ENCODE assay signal across 12 cellular contexts in genomic region chr1:230495891-230496385, GRCh38.
DNase-seq lines count a peak whose midpoint lies in the region; ATAC-seq lines count a peak whose summit lies in the region.
"Had no signal": no experiment of that assay in that cellular context is flagged by ENCODE, and none has a peak within 500 bp of the region (broad histone marks: within the 10 kb centered on the region; RNA-seq: fewer than 3 reads in every experiment).

No MANE protein-coding gene starts in this region.

- peak overlapping the region; percentile 48 to 63 for H3K4me3 ChIP-seq in duodenal mucosa (ENCODE audit: low read depth in 1 of 2, low read length in 2 of 2)
- H3K4me3 ChIP-seq: MG63 had no signal

- H3K36me3 ChIP-seq in duodenal mucosa (ENCODE audit: control insufficient read depth in 1 of 2, insufficient read depth in 2 of 2, low read length in 2 of 2) = no peaks in the 10 kb centered on the region
- H3K36me3 ChIP-seq: MG63 had no signal

- peaks cover 0 to 4% of the 10 kb centered on the region in 2 donors for H3K27me3 ChIP-seq in duodenal mucosa (ENCODE audit: control insufficient read depth in 1 of 2, insufficient read depth in 2 of 2, low read length in 2 of 2)

- peak; percentile 15 for DNase-seq in stimulated activated CD4-positive, alpha-beta T cell treated with anti-CD3 and anti-CD28 coated beads, Interleukin-15, amount 100 ng/mL, for 24 hours
- no peak for DNase-seq in stimulated activated CD4-positive, alpha-beta T cell treated with anti-CD3 and anti-CD28 coated beads, Interleukin-1b, Interleukin-23, amount 100 ng/mL, for 48 hours
- DNase-seq in M059J (ENCODE audit: low read depth) (peak; percentile 46), superior temporal gyrus (ENCODE audit: extremely low spot score) (peak; percentile 49), AG08395 (ENCODE audit: low spot score) (no peak)
- DNase-seq: MG63, midbrain had no signal

- H3K27ac ChIP-seq in duodenal mucosa (ENCODE audit: low read depth, low read length) = no peak overlapping the region
- H3K27ac ChIP-seq: C4-2B had no signal

- no peak overlapping the region for H3K9ac ChIP-seq in duodenal mucosa (ENCODE audit: low read depth in 1 of 2, low read length in 2 of 2)

- ATAC-seq in GM21423 (IDR thresholded peaks at IDR 0.05; ENCODE audit: unreplicated experiment) (no peak), HG03432 (IDR thresholded peaks at IDR 0.05; ENCODE audit: unreplicated experiment) (no peak)
- ATAC-seq: activated naive CD4-positive, alpha-beta T cell treated with anti-CD3 and anti-CD28 coated beads, Interleukin-2, amount 50 U/mL, for 72 hours had no signal

- H3K4me1 ChIP-seq in duodenal mucosa (ENCODE audit: control insufficient read depth in 1 of 2, insufficient read depth in 2 of 2, low read length in 2 of 2) = peaks cover 5 to 8% of the 10 kb centered on the region in 2 donors

- H3K9me3 ChIP-seq in duodenal mucosa (ENCODE audit: control insufficient read depth in 1 of 2, low read length in 2 of 2) = no peaks in the 10 kb centered on the region
- H3K9me3 ChIP-seq: MG63 had no signal

Comparison
In these comparisons a context has a peak if more than half of its experiments do, and no peak if none do; other contexts are left out.
1. DNase-seq: peak in stimulated activated CD4-positive, alpha-beta T cell treated with anti-CD3 and anti-CD28 coated beads, Interleukin-15, amount 100 ng/mL, for 24 hours (single experiment), M059J (single experiment) and superior temporal gyrus (single experiment); none in stimulated activated CD4-positive, alpha-beta T cell treated with anti-CD3 and anti-CD28 coated beads, Interleukin-1b, Interleukin-23, amount 100 ng/mL, for 48 hours (single experiment) and AG08395 (single experiment).